ENCODE assay signal across 8 cellular contexts in genomic region chr1:180631766-180632325, GRCh38. TPM values are rescaled to one million over a fixed set of nuclear protein-coding genes. Genes with fewer than 3 reads are reported as not detected.
DNase-seq lines count a peak whose midpoint lies in the region; ATAC-seq and TF ChIP-seq lines count a peak whose summit lies in the region.

Gene XPR1 (plus strand): TSS chr1:180632022. CDS start chr1:180632202, 180 bp downstream.

- no peaks in the 10 kb centered on the region for H3K27me3 ChIP-seq in left lung

- peaks cover 0 to 3% of the 10 kb centered on the region in 2 donors for H3K36me3 Mint-ChIP-seq in CD14-positive monocyte

- peak; percentile 95 for ATAC-seq in GM19351 (IDR thresholded peaks at IDR 0.05; ENCODE audit: unreplicated experiment)
- peak; percentile 97 for ATAC-seq in HG03521 (IDR thresholded peaks at IDR 0.05; ENCODE audit: unreplicated experiment)
- peak; percentile 99 for ATAC-seq in left lung

- TF ChIP-seq CTCF in CD14-positive monocyte (IDR thresholded peaks at IDR 0.05) (no peak), left lung (IDR thresholded peaks at IDR 0.05) (peak; percentile 15 to 45)

- H3K4me1 ChIP-seq in left lung: peaks cover 16 to 29% of the 10 kb centered on the region in 2 donors

- H3K27me3 Mint-ChIP-seq in CD14-positive monocyte (ENCODE audit: low read depth in 3 of 3): peaks cover 0 to 3% (median 1%) of the 10 kb centered on the region in 3 donors

- peaks cover 4% of the 10 kb centered on the region for H3K4me1 Mint-ChIP-seq in CD14-positive monocyte

- H3K36me3 ChIP-seq in left lung: no peaks in the 10 kb centered on the region

- intact Hi-C loops in CD14-positive monocyte (cut with micrococcal nuclease): loop anchor here in 1 of 2 donors (10.0 kb wide), 1 partner anchor 383 kb away; no protein-coding TSS in a partner anchor
- intact Hi-C loops in left lung (cut with DNase I): loop anchor here in 1 of 2 donors (10.0 kb wide), 1 partner anchor 233 kb away; no protein-coding TSS in a partner anchor

- peak within 1 kb of the TSS in 5 of 7 donors; percentile 88 to 93 (median 90) for H3K27ac Mint-ChIP-seq in CD14-positive monocyte

- peak within 1 kb of the TSS; percentile 86 to 93 for H3K4me3 ChIP-seq in left lung

- peak within 1 kb of the TSS; percentile 89 to 91 for H3K27ac ChIP-seq in left lung

- DNase-seq in CD14-positive monocyte (ENCODE audit: low spot score): peak; percentile 99
- DNase-seq in NCI-H748 (lab: John Stamatoyannopoulos, UW; ENCODE audit: unreplicated experiment): peak; percentile 96
- peak; percentile 99 for DNase-seq in activated CD4-positive, alpha-beta T cell treated with anti-CD3 and anti-CD28 coated beads, Interleukin-2, amount 50 U/mL, for 1 hour
- DNase-seq in dedifferentiated amniotic fluid mesenchymal stem cell (ENCODE audit: extremely low spot score): peak; percentile 99
- peak; percentile 98 to 99 for DNase-seq in left lung
- peak; percentile 96 to 97 for DNase-seq in stimulated activated CD4-positive, alpha-beta T cell treated with anti-CD3 and anti-CD28 coated beads, Interleukin-2, amount 100 ng/mL, for 48 hours

- H3K4me3 Mint-ChIP-seq in CD14-positive monocyte: no peak within 1 kb of the TSS

- no peaks in the 10 kb centered on the region for H3K9me3 ChIP-seq in left lung

- H3K9me3 Mint-ChIP-seq in CD14-positive monocyte: peaks cover 0 to 8% (median 0%) of the 10 kb centered on the region in 7 donors

RNA-seq across cellular contexts. Expression of gene XPR1, which starts in this region (rescaled TPM):
- polyA plus RNA-seq in CD14-positive monocyte: 10 to 100 TPM in 1 of 2 donors, 1 to 10 TPM in 1; 8.7 to 12.5 TPM
- 10 to 100 TPM; 33.3 to 34.2 TPM for total RNA-seq in left lung

Comparison
In these comparisons a context has a peak if more than half of its experiments do, and no peak if none do; other contexts are left out.
1. Peak in every context shown above with its lines: DNase-seq, ATAC-seq, H3K4me3 ChIP-seq and H3K27ac ChIP-seq.